Comparison of ENCODE assay signal across 10 cellular contexts in genomic region chr4:7823416-7823824, GRCh38.
DNase-seq lines count a peak whose midpoint lies in the region; ATAC-seq, FAIRE-seq and TF ChIP-seq lines count a peak whose summit lies in the region.
"Had no signal": no experiment of that assay in that cellular context is flagged by ENCODE, and none has a peak within 500 bp of the region (broad histone marks: within the 10 kb centered on the region; RNA-seq: fewer than 3 reads in every experiment).

No MANE protein-coding gene starts in this region.

- H3T11ph ChIP-seq in H9 (ENCODE audit: low read length): no peak overlapping the region

- H3K27ac ChIP-seq in H9 (ENCODE audit: insufficient read length, low read depth, low read length): no peak overlapping the region
- H3K27ac ChIP-seq in small intestine (ENCODE audit: low read depth in 1 of 2, low read length in 1 of 2): peak overlapping the region in 1 of 2 donors; percentile 77
- H3K27ac ChIP-seq: KMS-11 had no signal

- no peak overlapping the region for H2BK20ac ChIP-seq in H9 (ENCODE audit: low read depth, low read length, poor library complexity, severe bottlenecking)

- H4K91ac ChIP-seq in H9 (ENCODE audit: insufficient read length, low read depth, low read length): no peak overlapping the region

- DNase-seq in H9 (no peak), dermis blood vessel endothelial cell (peak; percentile 43), lower leg skin (ENCODE audit: low spot score in 2 of 2) (peak; percentile 48 to 81), small intestine (peak; percentile 55), CD14-positive monocyte (ENCODE audit: low spot score) (no peak)
- DNase-seq in activated CD4-positive, alpha-beta T cell treated with anti-CD3 and anti-CD28 coated beads for 4 hours: no peak
- DNase-seq: activated CD4-positive, alpha-beta T cell treated with anti-CD3 and anti-CD28 coated beads, Interleukin-2, amount 10 ng/mL, durations not matched to agents 24 days and 14 days had no signal

- H3K56ac ChIP-seq in H9 (ENCODE audit: insufficient read length, low read depth, low read length): no peak overlapping the region

- H2AFZ ChIP-seq in H9 (ENCODE audit: low read length): no peak overlapping the region

- no peak overlapping the region for H3K4ac ChIP-seq in H9 (ENCODE audit: low read depth, low read length)

- TF ChIP-seq CTCF in H9 (conservative IDR thresholded peaks at IDR 0.05) (no peak), lower leg skin (IDR thresholded peaks at IDR 0.05) (no peak), CD14-positive monocyte (IDR thresholded peaks at IDR 0.05) (no peak)

- H3K4me3 Mint-ChIP-seq in H9 (no peak overlapping the region), CD14-positive monocyte (no peak overlapping the region)
- H3K4me3 Mint-ChIP-seq: activated CD4-positive, alpha-beta T cell treated with anti-CD3 and anti-CD28 coated beads, Interleukin-2, amount 10 ng/mL, durations not matched to agents 24 days and 14 days had no signal

- WGBS in H9 (ENCODE audit: extremely low coverage, insufficient read length, low lambda C conversion rate): no CpG with 5 or more reads among the region's 9 CpGs
- 50 to 66% methylated on average over 9 of the region's 9 CpGs for whole genome bisulfite sequencing in lower leg skin, 2 donors
- 19 to 38% (median 21%) methylated on average over 9 of the region's 9 CpGs for WGBS in small intestine, 3 donors

- H3K36me3 ChIP-seq in small intestine (ENCODE audit: control insufficient read depth in 2 of 2, insufficient read depth in 2 of 2, low read length in 2 of 2): peaks cover 0 to 3% of the 10 kb centered on the region in 2 donors

- no peak overlapping the region for H3K23ac ChIP-seq in H9 (ENCODE audit: insufficient read length, low read depth, low read length)

- H3K9me3 ChIP-seq in H9 (ENCODE audit: control insufficient read depth, low read depth, low read length) (no peaks in the 10 kb centered on the region), small intestine (ENCODE audit: control insufficient read depth, low read depth) (no peaks in the 10 kb centered on the region)

- no peak for FAIRE-seq in small intestine (lab: Jason Lieb, UNC)

- intact Hi-C loops in lower leg skin (cut with DNase I; ENCODE audit: low total_unique reads) (no loop called here), CD14-positive monocyte (cut with micrococcal nuclease) (no loop called here)

- H3K23me2 ChIP-seq in H9 (ENCODE audit: insufficient read length, low read depth, low read length, poor library complexity, severe bottlenecking): no peaks in the 10 kb centered on the region

- peaks cover 53 to 60% of the 10 kb centered on the region in 2 experiments for H3K4me1 Mint-ChIP-seq in H9
- peaks cover 10% of the 10 kb centered on the region for H3K4me1 Mint-ChIP-seq in CD14-positive monocyte

- no peak overlapping the region for H4K8ac ChIP-seq in H9 (replicated peaks; ENCODE audit: insufficient read length, low read depth, low read length)

- H3K4me3 ChIP-seq in lower leg skin (ENCODE audit: low read depth, poor library complexity, severe bottlenecking) (no peak overlapping the region), small intestine (ENCODE audit: low read depth in 1 of 2, low read length in 2 of 2) (no peak overlapping the region)

- peaks cover 2% of the 10 kb centered on the region; the same call in 1 of the 2 replicates for H3K4me1 ChIP-seq in H9 (ENCODE audit: insufficient read depth, low read length)
- H3K4me1 ChIP-seq in small intestine (ENCODE audit: control insufficient read depth in 2 of 2, insufficient read depth in 1 of 2, low read depth in 1 of 2, low read length in 1 of 2): peaks cover 0 to 3% of the 10 kb centered on the region in 2 donors

- H3K27ac Mint-ChIP-seq in H9: peak overlapping the region; percentile 23 to 82 (median 74); a peak in 6 of 7 replicates
- H3K27ac Mint-ChIP-seq in CD14-positive monocyte: no peak overlapping the region
- H3K27ac Mint-ChIP-seq: activated CD4-positive, alpha-beta T cell treated with anti-CD3 and anti-CD28 coated beads, Interleukin-2, amount 10 ng/mL, durations not matched to agents 24 days and 14 days had no signal

- H3K27me3 ChIP-seq in H9 (ENCODE audit: insufficient read depth, low read length): no peaks in the 10 kb centered on the region
- no peaks in the 10 kb centered on the region for H3K27me3 ChIP-seq in small intestine (ENCODE audit: control insufficient read depth in 2 of 2, insufficient read depth in 2 of 2, low read length in 2 of 2)

- H4K20me1 ChIP-seq in H9 (ENCODE audit: control insufficient read depth, insufficient read depth, insufficient read length): no peaks in the 10 kb centered on the region

- H2BK12ac ChIP-seq in H9 (ENCODE audit: insufficient read length, low read depth, low read length): no peak overlapping the region

- no peak overlapping the region for H4K5ac ChIP-seq in H9 (ENCODE audit: insufficient read length, low read depth, low read length)

- no peak overlapping the region for H3K18ac ChIP-seq in H9 (ENCODE audit: insufficient read length, low read depth, low read length)

- H3K9ac ChIP-seq in H9 (ENCODE audit: extremely low read depth, insufficient read length, low read length): no peak overlapping the region
- H3K9ac ChIP-seq: KMS-11 had no signal

- no peak for ATAC-seq in HG03460 (IDR thresholded peaks at IDR 0.05; ENCODE audit: unreplicated experiment)
- no peak for ATAC-seq in GM21515 (IDR thresholded peaks at IDR 0.05; ENCODE audit: unreplicated experiment)

- no peak overlapping the region for H2BK15ac ChIP-seq in H9 (ENCODE audit: low read depth, low read length)

- 0 out of 2 replicates have a peak, but pooled peaks cover 1% of the 10 kb centered on the region for H3K79me2 ChIP-seq in H9 (ENCODE audit: insufficient read depth, low read length)

- TF ChIP-seq POLR2A in lower leg skin (IDR thresholded peaks at IDR 0.05): no peak

- no peak overlapping the region for H3K4me2 ChIP-seq in H9 (ENCODE audit: insufficient read depth, insufficient read length, low read length)
- H3K4me2 ChIP-seq: KMS-11 had no signal

- peaks cover 8 to 17% (median 14%) of the 10 kb centered on the region in 3 experiments for H3K36me3 Mint-ChIP-seq in H9 (ENCODE audit: insufficient read depth in 1 of 3, low read depth in 3 of 3)
- H3K36me3 Mint-ChIP-seq in CD14-positive monocyte: peaks cover 0 to 19% of the 10 kb centered on the region in 2 donors

- no peak overlapping the region for H3K14ac ChIP-seq in H9 (ENCODE audit: insufficient read depth, low read length)

- H2AK5ac ChIP-seq in H9 (ENCODE audit: insufficient read length, low read length): no peak overlapping the region

- no peaks in the 10 kb centered on the region for H3K27me3 Mint-ChIP-seq in H9 (ENCODE audit: low read depth)
- peaks cover 3 to 7% (median 6%) of the 10 kb centered on the region in 3 donors for H3K27me3 Mint-ChIP-seq in CD14-positive monocyte (ENCODE audit: low read depth in 3 of 3)
- H3K27me3 Mint-ChIP-seq: activated CD4-positive, alpha-beta T cell treated with anti-CD3 and anti-CD28 coated beads, Interleukin-2, amount 10 ng/mL, durations not matched to agents 24 days and 14 days had no signal

- peaks cover 0 to 8% of the 10 kb centered on the region in 2 experiments; a peak in 2 of 5 replicates for H3K9me3 Mint-ChIP-seq in H9
- peaks cover 0 to 2% (median 0%) of the 10 kb centered on the region in 7 donors for H3K9me3 Mint-ChIP-seq in CD14-positive monocyte
- H3K9me3 Mint-ChIP-seq: activated CD4-positive, alpha-beta T cell treated with anti-CD3 and anti-CD28 coated beads, Interleukin-2, amount 10 ng/mL, durations not matched to agents 24 days and 14 days had no signal

- H2BK120ac ChIP-seq in H9 (ENCODE audit: low read depth, low read length, poor library complexity, severe bottlenecking): no peak overlapping the region

- no peaks in the 10 kb centered on the region for H3K79me1 ChIP-seq in H9 (ENCODE audit: insufficient read depth, low read depth, low read length, poor library complexity, severe bottlenecking)

- no peak overlapping the region for H2BK5ac ChIP-seq in H9 (ENCODE audit: insufficient read length, low read length)

Comparison
In these comparisons a context has a peak if more than half of its experiments do, and no peak if none do; other contexts are left out.
1. DNase-seq: peak in dermis blood vessel endothelial cell (single experiment), lower leg skin (2 of 2) and small intestine (single experiment); none in H9 (single experiment), activated CD4-positive, alpha-beta T cell treated with anti-CD3 and anti-CD28 coated beads for 4 hours (0 of 2) and CD14-positive monocyte (single experiment).
2. H3K27ac Mint-ChIP-seq: peak in H9 (3 of 3); none in CD14-positive monocyte (0 of 7).